In genomic region chr1:227273557-227273956, GRCh38 we compare ENCODE assay signal across 12 cellular contexts. TPM values are rescaled to one million over a fixed set of nuclear protein-coding genes. Genes with fewer than 3 reads are reported as not detected.
DNase-seq lines count a peak whose midpoint lies in the region; ATAC-seq, FAIRE-seq and TF ChIP-seq lines count a peak whose summit lies in the region.
"Had no signal": no experiment of that assay in that cellular context is flagged by ENCODE, and none has a peak within 500 bp of the region (broad histone marks: within the 10 kb centered on the region; RNA-seq: fewer than 3 reads in every experiment).

No MANE protein-coding gene starts in this region.

- in situ Hi-C loops in Caki2 (cut with HindIII; ENCODE audit: low pct_unique_long_range_greater_than_20kb, low sequenced_read_pairs): no loop called here
- in situ Hi-C loops in GM12878 (cut with MboI): no loop called here

- SMC1A ChIA-PET in GM12878 (lab: Charles Lee; ENCODE audit: uncharacterized antibody, unreplicated experiment): no interaction called here

- H4K20me1 ChIP-seq in GM12878 (ENCODE audit: control insufficient read depth, insufficient read depth) (no peaks in the 10 kb centered on the region), keratinocyte (ENCODE audit: control insufficient read depth, extremely low read depth, insufficient read depth, low read length) (peaks cover 4% of the 10 kb centered on the region)

- H3K27me3 ChIP-seq in GM12878 (replicated peaks in 1 of 2; ENCODE audit: control insufficient read depth in 2 of 2, insufficient read depth in 2 of 2, low read length in 1 of 2) (no peaks in the 10 kb centered on the region), keratinocyte (ENCODE audit: control insufficient read depth, extremely low read depth, insufficient read depth, low read length) (no peaks in the 10 kb centered on the region)

- peak; percentile 29 for DNase-seq in Caki2 (ENCODE audit: low read depth)
- DNase-seq in LHCN-M2 (ENCODE audit: low read depth): peak; percentile 10
- no peak for DNase-seq in GM12878 (ENCODE audit: low read depth, low spot score)
- DNase-seq in keratinocyte (ENCODE audit: low read depth, low spot score): no peak
- no peak for DNase-seq in putamen (ENCODE audit: low spot score)
- no peak for DNase-seq in NCI-H187 treated with DMSO at 0.1 percent for 48 hours (lab: John Stamatoyannopoulos, UW)
- DNase-seq in SKM-1 (lab: John Stamatoyannopoulos, UW; ENCODE audit: unreplicated experiment): no peak
- DNase-seq: activated gamma-delta T cell; NCI-H1694 treated with DMSO at 0.1 percent for 48 hours; stimulated activated naive CD4-positive, alpha-beta T cell treated with Interleukin-2 at 50 U/mL for 16 hours had no signal

- no peak for TF ChIP-seq CTCF in GM12878 (IDR thresholded peaks at IDR 0.05 in 2 of 3, conservative IDR thresholded peaks at IDR 0.05 in 1 of 3; ENCODE audit: control insufficient read depth in 2 of 3, extremely low read depth in 1 of 3, insufficient read depth in 1 of 3, low read depth in 3 of 3, low read length in 3 of 3)
- no peak for TF ChIP-seq CTCF in keratinocyte (optimal IDR thresholded peaks at IDR 0.05 in 1 of 3, IDR thresholded peaks at IDR 0.05 in 1 of 3, conservative IDR thresholded peaks at IDR 0.05 in 1 of 3; ENCODE audit: extremely low read depth in 1 of 3, insufficient read depth in 2 of 3, low read length in 3 of 3)

- no peak overlapping the region for H3K9ac ChIP-seq in GM12878 (ENCODE audit: control insufficient read depth, insufficient read depth, low read length)
- H3K9ac ChIP-seq in keratinocyte (ENCODE audit: control insufficient read depth, extremely low read depth, insufficient read depth, low read length): no peak overlapping the region

- BruUV-seq in GM12878 (replicated peaks; lab: Mats Ljungman, UMichigan): no TSS peak

- H3K27ac ChIP-seq in GM12878 (ENCODE audit: control insufficient read depth, insufficient read depth): no peak overlapping the region
- H3K27ac ChIP-seq in keratinocyte (ENCODE audit: control insufficient read depth, insufficient read depth, low read length): no peak overlapping the region
- H3K27ac ChIP-seq: coronary artery had no signal

- no peak for ATAC-seq in GM12878
- ATAC-seq in GM18505 (IDR thresholded peaks at IDR 0.05; ENCODE audit: unreplicated experiment): no peak

- intact Hi-C loops in GM12878 (cut with micrococcal nuclease; ENCODE audit: unreplicated experiment): no loop called here

- no peaks in the 10 kb centered on the region for H3K9me1 ChIP-seq in keratinocyte (ENCODE audit: control insufficient read depth, extremely low read depth, insufficient read depth, low read length)

- FAIRE-seq in GM12878 (lab: Jason Lieb, UNC): no peak
- FAIRE-seq in keratinocyte (lab: Jason Lieb, UNC): peak; percentile 48

- no peak for TF ChIP-seq EP300 in GM12878 (IDR thresholded peaks at IDR 0.05; ENCODE audit: borderline replicate concordance in 1 of 2, control insufficient read depth in 1 of 2, low read depth in 2 of 2, low read length in 2 of 2)

- no peaks in the 10 kb centered on the region for H3K79me2 ChIP-seq in GM12878 (ENCODE audit: control insufficient read depth, insufficient read depth, low read length)
- H3K79me2 ChIP-seq in keratinocyte (ENCODE audit: control insufficient read depth, insufficient read depth, low read length): peaks cover 21% of the 10 kb centered on the region

- dilution Hi-C loops in keratinocyte (cut with MboI; ENCODE audit: extremely low pct_ligation_motif_present, low sequenced_read_pairs): no loop called here

- RAD21 ChIA-PET in GM12878 (lab: Charles Lee; ENCODE audit: unreplicated experiment): interaction anchor here (0.7 kb wide), 1 partner anchor 103 kb away, joined by 4 read pairs; no protein-coding TSS in a partner anchor

- H3K4me3 ChIP-seq in GM12878 (no peak overlapping the region), keratinocyte (ENCODE audit: control insufficient read depth in 2 of 3, extremely low read depth in 1 of 3, insufficient read depth in 2 of 3, low read depth in 1 of 3, low read length in 3 of 3) (no peak overlapping the region)
- H3K4me3 ChIP-seq: coronary artery had no signal

- TF ChIP-seq POLR2A in GM12878 (IDR thresholded peaks at IDR 0.05; ENCODE audit: low read depth, low read length) (no peak), GM18505 (IDR thresholded peaks at IDR 0.05; ENCODE audit: borderline replicate concordance, extremely low read depth, insufficient read depth, insufficient read length) (no peak)

- H3K36me3 ChIP-seq in GM12878 (ENCODE audit: control insufficient read depth in 2 of 2, insufficient read depth in 2 of 2, low read length in 1 of 2) (no peaks in the 10 kb centered on the region), keratinocyte (ENCODE audit: control insufficient read depth in 2 of 2, extremely low read depth in 1 of 2, insufficient read depth in 2 of 2, low read length in 2 of 2) (no peaks in the 10 kb centered on the region)

- no peaks in the 10 kb centered on the region for H3K9me3 ChIP-seq in GM12878 (replicated peaks; ENCODE audit: control insufficient read depth, insufficient read depth, low read length)
- H3K9me3 ChIP-seq in keratinocyte (ENCODE audit: control insufficient read depth, low read depth, low read length): no peaks in the 10 kb centered on the region

- whole genome bisulfite sequencing in GM12878 (ENCODE audit: insufficient coverage, insufficient replicate concordance, low lambda C conversion rate, missing lambda C conversion rate): 0% methylated on average over 2 of the region's 2 CpGs

- no peak for TF ChIP-seq RAD21 in GM12878 (IDR thresholded peaks at IDR 0.05; ENCODE audit: insufficient read depth, low read depth, low read length)

- no peaks in the 10 kb centered on the region for H3K4me1 ChIP-seq in GM12878 (ENCODE audit: control insufficient read depth, insufficient read depth, low read length)
- peaks cover 2% of the 10 kb centered on the region for H3K4me1 ChIP-seq in keratinocyte (ENCODE audit: control insufficient read depth, extremely low read depth, insufficient read depth, low read length)

- POLR2A ChIA-PET in GM12878 (lab: Charles Lee): no interaction called here

- H3K4me2 ChIP-seq in GM12878 (ENCODE audit: control insufficient read depth, insufficient read depth) (no peak overlapping the region), keratinocyte (ENCODE audit: control insufficient read depth, extremely low read depth, insufficient read depth, low read depth, low read length) (no peak overlapping the region)

- CTCF ChIA-PET in GM12878 (lab: Yijun Ruan, JAX): interaction anchor here (0.6 kb wide), 1 partner anchor 110 kb away, joined by 3 read pairs; no protein-coding TSS in a partner anchor

- no peak overlapping the region for H2AFZ ChIP-seq in GM12878 (ENCODE audit: control insufficient read depth, low read depth, low read length)
- no peak overlapping the region for H2AFZ ChIP-seq in keratinocyte (ENCODE audit: control insufficient read depth, low read length)

RNA-seq across cellular contexts. Expression of gene CDC42BPA, which starts 44.7 kb away (rescaled TPM):
- 11.8 and 47.3 TPM in 2 replicates for total RNA-seq in Caki2 (2014; rRNA removed; shearing (Covaris generic); ENCODE audit: low replicate concordance)
- total RNA-seq in LHCN-M2 (2014; rRNA removed): 29.8 and 38.2 TPM in 2 replicates
- polyA plus RNA-seq in LHCN-M2 (2012): 10.2 TPM
- total RNA-seq in GM12878 (2013; cell fraction: nucleolus; rRNA removed): 0.04 TPM in 1 of 2 replicates, not detected in the other
- total RNA-seq in GM12878 (2014; rRNA removed): 0.06 and 0.33 TPM in 2 replicates
- total RNA-seq in GM12878 (2014; rRNA removed; fragmentation: Illumina TruSeq; extraction: Trizol): 0.04 and 0.05 TPM in 2 replicates
- total RNA-seq in GM12878 (2021): 0.19 and 0.23 TPM in 2 replicates
- polyA plus RNA-seq in GM12878 (2011; ENCODE audit: low read depth): 0.10 TPM
- polyA plus RNA-seq in GM12878 (2011; rRNA removed): 0.52 and 0.66 TPM in 2 replicates
- polyA plus RNA-seq in GM12878 (2011; cell fraction: cytosol; rRNA removed): 0.30 and 0.37 TPM in 2 replicates
- 0.67 TPM in 2 replicates for polyA plus RNA-seq in GM12878 (2011; cell fraction: nucleus; rRNA removed)
- 0.14 and 0.28 TPM in 2 replicates for polyA plus RNA-seq in GM12878 (2012)
- polyA plus RNA-seq in GM12878 (2014; fragmentation: Illumina TruSeq; extraction: Trizol): 0.09 and 0.11 TPM in 2 replicates
- under 1 TPM; 0.02 to 0.13 TPM for polyA plus RNA-seq in GM12878 (2014; fragmentation: Nextera tagmentation; extraction: Ambion mirVana)
- 0.06 and 0.12 TPM in 2 replicates for polyA plus RNA-seq in GM12878 (2014; rRNA removed)
- under 1 TPM; 0.09 to 0.17 TPM for polyA plus RNA-seq in GM12878 (2016; fragmentation: Nextera tagmentation; extraction: Ambion mirVana)
- polyA minus RNA-seq in GM12878 (2011; rRNA and poly(A)+ RNA removed): 0.82 and 2.7 TPM in 2 replicates
- 0.83 and 1.1 TPM in 2 replicates for polyA minus RNA-seq in GM12878 (2011; cell fraction: cytosol; rRNA and poly(A)+ RNA removed)
- 1.2 and 3.1 TPM in 2 replicates for polyA minus RNA-seq in GM12878 (2011; cell fraction: nucleus; rRNA and poly(A)+ RNA removed)
- polyA plus RNA-seq in keratinocyte: 7.0 to 9.2 TPM (median 8.6 TPM) in 3 replicates
- polyA plus RNA-seq in keratinocyte (2011; ENCODE audit: low read depth): 13.1 TPM
- 6.9 and 9.2 TPM in 2 replicates for polyA plus RNA-seq in keratinocyte (2011; cell fraction: cytosol; rRNA removed)
- 15.1 and 15.3 TPM in 2 replicates for polyA plus RNA-seq in keratinocyte (2011; cell fraction: nucleus; rRNA removed)
- polyA plus RNA-seq in keratinocyte (2012; ENCODE audit: low replicate concordance): 7.2 and 10.1 TPM in 2 replicates
- polyA minus RNA-seq in keratinocyte: 10.8 to 32.3 TPM (median 15.3 TPM) in 3 replicates
- 14.0 TPM for polyA minus RNA-seq in keratinocyte (2011; cell fraction: cytosol; rRNA and poly(A)+ RNA removed)
- 29.4 and 66.9 TPM in 2 replicates for polyA minus RNA-seq in keratinocyte (2011; cell fraction: nucleus; rRNA and poly(A)+ RNA removed)

Comparison
In these comparisons a context has a peak if more than half of its experiments do, and no peak if none do; other contexts are left out.
1. DNase-seq: peak in Caki2 (single experiment) and LHCN-M2 (single experiment); none in GM12878 (single experiment), keratinocyte (single experiment), putamen (single experiment), NCI-H187 treated with DMSO at 0.1 percent for 48 hours (single experiment) and SKM-1 (single experiment).